12 cellular contexts compared by ENCODE assay signal in genomic region chr1:110474444-110474843, GRCh38. TPM values are rescaled to one million over a fixed set of nuclear protein-coding genes. Genes with fewer than 3 reads are reported as not detected.
"Had no signal": no experiment of that assay in that cellular context is flagged by ENCODE, and none has a peak within 500 bp of the region (broad histone marks: within the 10 kb centered on the region; RNA-seq: fewer than 3 reads in every experiment).

No MANE protein-coding gene starts in this region.

- H3K4me1 ChIP-seq: HAP-1 had no signal

- H3K27ac ChIP-seq: GM23248 had no signal

- H3K36me3 ChIP-seq: HAP-1 had no signal

- H3K4me2 ChIP-seq: GM23338 had no signal

- H3K9me3 ChIP-seq: HAP-1 had no signal

- H2AFZ ChIP-seq: GM23248, GM23338 had no signal

- H3K4me3 ChIP-seq: GM23248, GM23338, HAP-1 had no signal

- FAIRE-seq: H1, H54 had no signal

- H3K9ac ChIP-seq: GM23248 had no signal

- ATAC-seq: GM23338, HCT116 had no signal

- DNase-seq: GM23248, GOT3, H7, H9, HCEC 1CT, HFFc6 had no signal

RNA-seq across cellular contexts. Expression of gene PROK1, which starts 23.5 kb away (rescaled TPM):
- total RNA-seq: GM23248, GM23338, H1, H4, H7, H9, HFFc6 had no signal
- polyA plus RNA-seq: GM23248, GM23338 had no signal

RNA-seq across cellular contexts. Expression of gene KCNA10, which starts 44.5 kb away (rescaled TPM):
- total RNA-seq: GM23248, GM23338, H1, H4, H7, H9, HFFc6 had no signal
- polyA plus RNA-seq: GM23248, GM23338, H1 had no signal
